In the genomic region with DNA sequence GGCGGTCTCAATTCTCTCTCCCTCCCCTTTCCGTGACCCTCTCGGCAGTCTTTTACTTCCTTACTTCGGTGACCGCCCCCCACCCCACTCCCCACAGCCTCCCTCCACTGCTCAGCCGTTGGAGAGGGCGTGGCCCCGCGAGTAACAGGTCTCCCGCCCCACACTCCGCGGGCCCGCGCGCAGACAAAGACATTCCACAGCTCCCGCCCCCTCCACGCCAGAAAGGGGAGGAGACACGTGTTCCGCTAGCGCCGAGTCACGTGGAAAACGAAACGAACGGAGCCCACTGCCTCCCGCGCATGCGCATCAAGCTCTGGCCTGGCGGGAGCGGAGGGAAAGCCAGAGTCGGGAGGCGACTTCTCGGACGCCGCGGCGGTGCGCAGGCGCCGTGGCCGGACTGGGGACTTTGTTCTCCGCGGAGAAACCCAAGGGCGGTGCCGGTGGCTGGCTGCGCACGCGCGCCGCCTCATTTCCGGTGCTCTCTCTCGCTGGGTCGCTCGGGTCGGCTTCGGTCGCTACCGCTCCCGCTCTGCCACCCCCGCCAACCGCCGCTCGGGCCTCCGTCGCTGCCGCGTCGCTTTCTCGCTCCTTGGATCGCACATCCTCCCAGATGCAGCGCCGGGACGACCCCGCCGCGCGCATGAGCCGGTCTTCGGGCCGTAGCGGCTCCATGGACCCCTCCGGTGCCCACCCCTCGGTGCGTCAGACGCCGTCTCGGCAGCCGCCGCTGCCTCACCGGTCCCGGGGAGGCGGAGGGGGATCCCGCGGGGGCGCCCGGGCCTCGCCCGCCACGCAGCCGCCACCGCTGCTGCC, we compare ENCODE assay signal across 8 cellular contexts. TPM values are rescaled to one million over a fixed set of nuclear protein-coding genes. Genes with fewer than 3 reads are reported as not detected.
A peak's percentile ranks its signal among the peaks of the same experiment; 100 is the strongest.
DNase-seq lines count a peak whose midpoint lies in the region; ATAC-seq, FAIRE-seq and TF ChIP-seq lines count a peak whose summit lies in the region.

A gene with protein sequence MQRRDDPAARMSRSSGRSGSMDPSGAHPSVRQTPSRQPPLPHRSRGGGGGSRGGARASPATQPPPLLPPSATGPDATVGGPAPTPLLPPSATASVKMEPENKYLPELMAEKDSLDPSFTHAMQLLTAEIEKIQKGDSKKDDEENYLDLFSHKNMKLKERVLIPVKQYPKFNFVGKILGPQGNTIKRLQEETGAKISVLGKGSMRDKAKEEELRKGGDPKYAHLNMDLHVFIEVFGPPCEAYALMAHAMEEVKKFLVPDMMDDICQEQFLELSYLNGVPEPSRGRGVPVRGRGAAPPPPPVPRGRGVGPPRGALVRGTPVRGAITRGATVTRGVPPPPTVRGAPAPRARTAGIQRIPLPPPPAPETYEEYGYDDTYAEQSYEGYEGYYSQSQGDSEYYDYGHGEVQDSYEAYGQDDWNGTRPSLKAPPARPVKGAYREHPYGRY (plus strand): TSS at position 483 of the 813 bp plus-strand sequence. CDS start 128 bp downstream, at position 611.

- peak; percentile 97 for FAIRE-seq in GM12892 (lab: Jason Lieb, UNC)

- no peaks in the 10 kb centered on the region for H3K9me3 Mint-ChIP-seq in type B pancreatic cell

- no peaks in the 10 kb centered on the region for H3K36me3 ChIP-seq in adrenal gland (replicated peaks in 1 of 2)
- peaks cover 0 to 10% (median 0%) of the 10 kb centered on the region in 9 donors for H3K36me3 ChIP-seq in heart left ventricle

- peak within 1 kb of the TSS; percentile 98 for H3K4me3 Mint-ChIP-seq in type B pancreatic cell

- ATAC-seq in HG02852 (IDR thresholded peaks at IDR 0.05; ENCODE audit: unreplicated experiment) (peak; percentile 80), heart left ventricle (peak; percentile 94 to 97 (median 96))

- peak within 1 kb of the TSS; percentile 47 to 96 (median 76) for H3K4me3 ChIP-seq in adrenal gland
- H3K4me3 ChIP-seq in heart left ventricle = peak within 1 kb of the TSS; percentile 84 to 100 (median 97)

- H3K27me3 Mint-ChIP-seq in type B pancreatic cell = no peaks in the 10 kb centered on the region

- 0 to 2% (median 0%) methylated on average over 22 to 100 of the region's 101 CpGs for WGBS in adrenal gland, 4 donors
- 0% methylated on average over 51 to 101 of the region's 101 CpGs for WGBS in heart left ventricle, 4 donors

- peaks cover 18% of the 10 kb centered on the region for H3K4me1 Mint-ChIP-seq in type B pancreatic cell (ENCODE audit: unreplicated experiment)

- peak within 1 kb of the TSS; percentile 98 to 99 (median 99) for H3K27ac ChIP-seq in adrenal gland
- peak within 1 kb of the TSS; percentile 97 to 100 (median 100) for H3K27ac ChIP-seq in heart left ventricle

- H3K27me3 ChIP-seq in adrenal gland = no peaks in the 10 kb centered on the region
- H3K27me3 ChIP-seq in heart left ventricle = no peaks in the 10 kb centered on the region

- peaks cover 10% of the 10 kb centered on the region for H3K36me3 Mint-ChIP-seq in type B pancreatic cell

- peak; percentile 94 for TF ChIP-seq POLR2A in GM12892 (IDR thresholded peaks at IDR 0.05; ENCODE audit: low read depth, low read length)
- TF ChIP-seq POLR2A in adrenal gland (IDR thresholded peaks at IDR 0.05) = peak; percentile 70 to 88
- peak in 1 of 2 donors; percentile 77 for TF ChIP-seq POLR2A in heart left ventricle (IDR thresholded peaks at IDR 0.05)

- H3K9me3 ChIP-seq in adrenal gland (replicated peaks in 1 of 3) = no peaks in the 10 kb centered on the region
- no peaks in the 10 kb centered on the region for H3K9me3 ChIP-seq in heart left ventricle

- DNase-seq in GM12892 (ENCODE audit: insufficient read length) (peak; percentile 99), NCI-H146 (lab: John Stamatoyannopoulos, UW) (peak; percentile 97), T-helper 1 cell (peak; percentile 96 to 100 (median 97)), adrenal gland (peak; percentile 98 to 99 (median 99)), heart left ventricle (peak; percentile 99 to 100 (median 99)), pons (ENCODE audit: low spot score) (peak; percentile 99), type B pancreatic cell (ENCODE audit: extremely low spot score, unreplicated experiment) (peak; percentile 100)

- TF ChIP-seq CTCF in adrenal gland (IDR thresholded peaks at IDR 0.05) (no peak), heart left ventricle (IDR thresholded peaks at IDR 0.05) (peak in 1 of 12 donors; percentile 8), type B pancreatic cell (conservative IDR thresholded peaks at IDR 0.05) (peak; percentile 20)

- peaks cover 18 to 32% of the 10 kb centered on the region in 2 donors for H3K4me1 ChIP-seq in adrenal gland (replicated peaks in 1 of 2)
- H3K4me1 ChIP-seq in heart left ventricle = peaks cover 2 to 51% (median 28%) of the 10 kb centered on the region in 12 donors

- intact Hi-C loops in adrenal gland (cut with DNase I) = no loop called here
- intact Hi-C loops in heart left ventricle (cut with DNase I) = no loop called here

- H3K27ac Mint-ChIP-seq in type B pancreatic cell = peak within 1 kb of the TSS; percentile 99

RNA-seq across cellular contexts. Expression of the gene that starts here (rescaled TPM):
- polyA plus RNA-seq in GM12892 (2012; ENCODE audit: missing spikeins) = 141 TPM
- 100 to 1,000 TPM in 1 of 8 donors, 10 to 100 TPM in 7; 59.7 to 108 (median 77.8) TPM for total RNA-seq in adrenal gland
- 10 to 100 TPM; 37.3 to 88.2 (median 43.7) TPM for polyA plus RNA-seq in adrenal gland
- total RNA-seq in heart left ventricle = 10 to 100 TPM; 45.2 to 79.3 (median 68.5) TPM
- polyA plus RNA-seq in heart left ventricle = 10 to 100 TPM; 33.0 to 58.6 TPM
- total RNA-seq in type B pancreatic cell (ENCODE audit: low replicate concordance) = 136 and 202 TPM in 2 replicates

Comparison
In these comparisons a context has a peak if more than half of its experiments do, and no peak if none do; other contexts are left out.
1. Peak in every context shown above with its lines: DNase-seq, ATAC-seq, H3K4me3 ChIP-seq and H3K27ac ChIP-seq.